24 cellular contexts compared by ENCODE assay signal in the genomic region with DNA sequence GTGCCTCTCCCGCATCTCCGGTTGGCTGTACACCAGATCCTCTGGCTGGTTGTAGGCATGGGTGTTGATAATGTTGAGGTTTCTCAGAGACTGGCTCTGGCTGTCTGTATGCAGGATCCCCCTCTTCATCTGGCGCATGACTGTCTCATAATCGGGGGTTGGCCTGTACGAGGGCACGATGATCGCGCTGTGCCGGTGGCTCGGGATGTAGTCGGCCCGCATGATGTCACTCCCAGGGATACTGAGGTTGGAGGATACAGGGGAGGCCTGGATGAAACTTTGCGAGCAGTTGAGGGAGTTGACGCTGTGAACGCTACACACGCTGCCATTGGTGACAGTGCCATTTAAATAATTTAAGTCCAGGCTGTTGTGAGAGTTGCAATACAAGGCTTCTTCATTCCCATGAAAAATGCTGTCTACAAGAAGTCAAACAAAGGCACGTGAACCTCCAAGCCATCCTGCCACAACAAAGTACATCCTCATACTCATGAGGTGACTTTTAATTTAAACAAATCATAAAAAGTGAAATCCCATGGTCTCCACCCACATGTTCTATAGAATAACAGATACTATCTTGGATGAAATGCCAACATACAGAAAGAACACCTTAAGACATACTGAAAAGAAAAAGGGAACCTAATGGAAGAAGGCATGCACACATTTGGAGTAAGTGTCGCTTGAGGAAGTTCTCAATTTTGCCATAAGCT.
A peak's percentile ranks its signal among the peaks of the same experiment; 100 is the strongest.
DNase-seq lines count a peak whose midpoint lies in the region; ATAC-seq and TF ChIP-seq lines count a peak whose summit lies in the region.
"Had no signal": no experiment of that assay in that cellular context is flagged by ENCODE, and none has a peak within 500 bp of the region (broad histone marks: within the 10 kb centered on the region; RNA-seq: fewer than 3 reads in every experiment).

No MANE protein-coding gene starts in this region.

- ATAC-seq in activated CD8-positive, alpha-beta memory T cell treated with anti-CD3 and anti-CD28 coated beads, Interleukin-2, amount 10 ng/mL, durations not matched to agents 7 days and 5 days = no peak
- ATAC-seq in lower lobe of right lung = no peak
- ATAC-seq: HCT116, Panc1 had no signal

- no peaks in the 10 kb centered on the region for H3K9me3 Mint-ChIP-seq in MCF 10A (ENCODE audit: unreplicated experiment)
- H3K9me3 Mint-ChIP-seq in activated T-helper 2 cell treated with anti-CD3 and anti-CD28 coated beads, Interferon-gamma antibody, Interleukin-2, Interleukin-4, amounts not matched to agents 10 μg/mL and 5 μg/mL and 100 μg/mL, durations not matched to agents 14 hours and 24 hours and 36 hours = no peaks in the 10 kb centered on the region
- H3K9me3 Mint-ChIP-seq in mesothelial cell of epicardium = peaks cover 3% of the 10 kb centered on the region
- H3K9me3 Mint-ChIP-seq in activated CD8-positive, alpha-beta memory T cell treated with anti-CD3 and anti-CD28 coated beads, Interleukin-2, amount 10 ng/mL, durations not matched to agents 7 days and 5 days (ENCODE audit: low read depth) = no peaks in the 10 kb centered on the region
- H3K9me3 Mint-ChIP-seq: CD4-positive, CD25-positive, alpha-beta regulatory T cell; IgD-negative memory B cell had no signal

- no peaks in the 10 kb centered on the region for H3K27me3 ChIP-seq in mammary epithelial cell (ENCODE audit: insufficient read depth, low read length)
- no peaks in the 10 kb centered on the region for H3K27me3 ChIP-seq in lower lobe of right lung (ENCODE audit: low read depth)
- H3K27me3 ChIP-seq: BLaER1 had no signal

- POLR2A ChIA-PET in MCF 10A (lab: Yijun Ruan, JAX) = interaction anchor here (0.6 kb wide), 1 partner anchor 35 kb away, joined by 3 read pairs; no protein-coding TSS in a partner anchor

- peaks cover 98% of the 10 kb centered on the region for H3K36me3 Mint-ChIP-seq in MCF 10A (ENCODE audit: insufficient read depth, unreplicated experiment)
- peaks cover 85% of the 10 kb centered on the region for H3K36me3 Mint-ChIP-seq in activated T-helper 2 cell treated with anti-CD3 and anti-CD28 coated beads, Interferon-gamma antibody, Interleukin-2, Interleukin-4, amounts not matched to agents 10 μg/mL and 5 μg/mL and 100 μg/mL, durations not matched to agents 14 hours and 24 hours and 36 hours (ENCODE audit: low read depth)
- H3K36me3 Mint-ChIP-seq in mesothelial cell of epicardium = peaks cover 43% of the 10 kb centered on the region
- peaks cover under 1% of the 10 kb centered on the region for H3K36me3 Mint-ChIP-seq in activated CD8-positive, alpha-beta memory T cell treated with anti-CD3 and anti-CD28 coated beads, Interleukin-2, amount 10 ng/mL, durations not matched to agents 7 days and 5 days
- H3K36me3 Mint-ChIP-seq: CD4-positive, CD25-positive, alpha-beta regulatory T cell; IgD-negative memory B cell had no signal

- WGBS in mammary epithelial cell (ENCODE audit: low coverage, missing lambda C conversion rate) = 100% methylated on average over 11 of the region's 18 CpGs

- H3K4me2 ChIP-seq in mammary epithelial cell (ENCODE audit: insufficient read depth, low read depth, low read length) = no peak overlapping the region
- H3K4me2 ChIP-seq: BLaER1, KMS-11 had no signal

- H3K4me1 ChIP-seq in mammary epithelial cell (ENCODE audit: insufficient read depth, low read length) (peaks cover 15% of the 10 kb centered on the region), lower lobe of right lung (no peaks in the 10 kb centered on the region)
- H3K4me1 ChIP-seq: BLaER1 had no signal

- no peak overlapping the region for H3K9ac ChIP-seq in mammary epithelial cell (ENCODE audit: insufficient read depth, low read length)
- H3K9ac ChIP-seq: BLaER1, KMS-11 had no signal

- in situ Hi-C loops in mammary epithelial cell (cut with MboI; ENCODE audit: low sequenced_read_pairs in 2 of 2) = loop anchor here in 1 of 2 donors (25.0 kb wide), 1 partner anchor 203 kb away; no protein-coding TSS in a partner anchor

- intact Hi-C loops in MCF 10A (cut with micrococcal nuclease) = no loop called here
- intact Hi-C loops in mammary epithelial cell (cut with micrococcal nuclease) = no loop called here
- intact Hi-C loops in activated T-helper 2 cell treated with anti-CD3 and anti-CD28 coated beads, Interferon-gamma antibody, Interleukin-2, Interleukin-4, amounts not matched to agents 10 μg/mL and 5 μg/mL and 100 μg/mL, durations not matched to agents 14 hours and 24 hours and 36 hours (cut with micrococcal nuclease) = loop anchor here (1.0 to 5.0 kb wide), 3 partner anchors 43 to 66 kb away; no protein-coding TSS in a partner anchor
- intact Hi-C loops in lower lobe of right lung (cut with DNase I) = no loop called here

- TF ChIP-seq CTCF in MCF 10A (IDR thresholded peaks at IDR 0.05; ENCODE audit: unreplicated experiment) (no peak), mammary epithelial cell (conservative IDR thresholded peaks at IDR 0.05 in 1 of 2, IDR thresholded peaks at IDR 0.05 in 1 of 2; ENCODE audit: extremely low read depth in 1 of 2, insufficient read depth in 1 of 2, low read depth in 1 of 2, low read length in 2 of 2) (no peak), mesothelial cell of epicardium (IDR thresholded peaks at IDR 0.05; ENCODE audit: unreplicated experiment) (no peak), lower lobe of right lung (IDR thresholded peaks at IDR 0.05) (no peak)

- H3K27ac ChIP-seq in mammary epithelial cell (ENCODE audit: insufficient read depth, low read depth, low read length) (no peak overlapping the region), lower lobe of right lung (no peak overlapping the region)
- H3K27ac ChIP-seq: BLaER1, HL-60, KMS-11, RWPE1 had no signal

- H3K9me3 ChIP-seq in mammary epithelial cell (replicated peaks; ENCODE audit: insufficient read depth, low read length) (no peaks in the 10 kb centered on the region), lower lobe of right lung (no peaks in the 10 kb centered on the region)
- H3K9me3 ChIP-seq: BLaER1 had no signal

- H3K4me1 Mint-ChIP-seq in MCF 10A (ENCODE audit: insufficient read depth, unreplicated experiment) (peaks cover 24% of the 10 kb centered on the region), mesothelial cell of epicardium (peaks cover 34% of the 10 kb centered on the region)
- H3K4me1 Mint-ChIP-seq in activated T-helper 2 cell treated with anti-CD3 and anti-CD28 coated beads, Interferon-gamma antibody, Interleukin-2, Interleukin-4, amounts not matched to agents 10 μg/mL and 5 μg/mL and 100 μg/mL, durations not matched to agents 14 hours and 24 hours and 36 hours (ENCODE audit: low read depth) = peaks cover 61% of the 10 kb centered on the region
- peaks cover 8% of the 10 kb centered on the region for H3K4me1 Mint-ChIP-seq in activated CD8-positive, alpha-beta memory T cell treated with anti-CD3 and anti-CD28 coated beads, Interleukin-2, amount 10 ng/mL, durations not matched to agents 7 days and 5 days
- H3K4me1 Mint-ChIP-seq: IgD-negative memory B cell had no signal

- CTCF ChIA-PET in MCF 10A (lab: Yijun Ruan, JAX) = interaction anchor here (0.6 to 6.4 kb wide), 4 partner anchors 113 to 201 kb away, joined by 3 to 112 read pairs (median 4); no protein-coding TSS in a partner anchor
- CTCF ChIA-PET in mammary epithelial cell (lab: Charles Lee; ENCODE audit: low non-redundant PET) = no interaction called here
- CTCF ChIA-PET in activated CD8-positive, alpha-beta memory T cell treated with anti-CD3 and anti-CD28 coated beads, Interleukin-2, amount 10 ng/mL, durations not matched to agents 7 days and 5 days (lab: Charles Lee) = no interaction called here

- H3K27me3 Mint-ChIP-seq in MCF 10A (ENCODE audit: insufficient read depth, unreplicated experiment) (no peaks in the 10 kb centered on the region), mesothelial cell of epicardium (ENCODE audit: low read depth) (no peaks in the 10 kb centered on the region)
- no peaks in the 10 kb centered on the region for H3K27me3 Mint-ChIP-seq in activated T-helper 2 cell treated with anti-CD3 and anti-CD28 coated beads, Interferon-gamma antibody, Interleukin-2, Interleukin-4, amounts not matched to agents 10 μg/mL and 5 μg/mL and 100 μg/mL, durations not matched to agents 14 hours and 24 hours and 36 hours (ENCODE audit: low read depth)
- H3K27me3 Mint-ChIP-seq in activated CD8-positive, alpha-beta memory T cell treated with anti-CD3 and anti-CD28 coated beads, Interleukin-2, amount 10 ng/mL, durations not matched to agents 7 days and 5 days = peaks cover 8% of the 10 kb centered on the region
- H3K27me3 Mint-ChIP-seq: CD4-positive, CD25-positive, alpha-beta regulatory T cell had no signal

- H3K4me3 Mint-ChIP-seq in MCF 10A (ENCODE audit: unreplicated experiment) = no peak overlapping the region
- peak overlapping the region; percentile 37 for H3K4me3 Mint-ChIP-seq in activated T-helper 2 cell treated with anti-CD3 and anti-CD28 coated beads, Interferon-gamma antibody, Interleukin-2, Interleukin-4, amounts not matched to agents 10 μg/mL and 5 μg/mL and 100 μg/mL, durations not matched to agents 14 hours and 24 hours and 36 hours (ENCODE audit: low read depth)
- H3K4me3 Mint-ChIP-seq in mesothelial cell of epicardium = no peak overlapping the region
- no peak overlapping the region for H3K4me3 Mint-ChIP-seq in activated CD8-positive, alpha-beta memory T cell treated with anti-CD3 and anti-CD28 coated beads, Interleukin-2, amount 10 ng/mL, durations not matched to agents 7 days and 5 days
- H3K4me3 Mint-ChIP-seq: CD4-positive, CD25-positive, alpha-beta regulatory T cell; IgD-negative memory B cell had no signal

- no TSS peak for BruUV-seq in MCF 10A (replicated peaks; lab: Mats Ljungman, UMichigan)
- no TSS peak for BruUV-seq in mammary epithelial cell (replicated peaks; lab: Mats Ljungman, UMichigan)

- no peak overlapping the region for H2AFZ ChIP-seq in mammary epithelial cell (ENCODE audit: low read depth, low read length)

- H3K4me3 ChIP-seq in mammary epithelial cell (replicated peaks in 1 of 3; ENCODE audit: insufficient read depth in 1 of 3, low read depth in 2 of 3, low read length in 3 of 3) (no peak overlapping the region), lower lobe of right lung (no peak overlapping the region)
- H3K4me3 ChIP-seq: BLaER1 had no signal

- dilution Hi-C loops in mammary epithelial cell (cut with HindIII; ENCODE audit: low sequenced_read_pairs) = no loop called here

- H3K27ac Mint-ChIP-seq in MCF 10A (ENCODE audit: low read depth, unreplicated experiment) = peak overlapping the region; percentile 76
- peak overlapping the region; percentile 83 for H3K27ac Mint-ChIP-seq in activated T-helper 2 cell treated with anti-CD3 and anti-CD28 coated beads, Interferon-gamma antibody, Interleukin-2, Interleukin-4, amounts not matched to agents 10 μg/mL and 5 μg/mL and 100 μg/mL, durations not matched to agents 14 hours and 24 hours and 36 hours
- H3K27ac Mint-ChIP-seq in mesothelial cell of epicardium = peak overlapping the region; percentile 39
- H3K27ac Mint-ChIP-seq in activated CD8-positive, alpha-beta memory T cell treated with anti-CD3 and anti-CD28 coated beads, Interleukin-2, amount 10 ng/mL, durations not matched to agents 7 days and 5 days = no peak overlapping the region
- H3K27ac Mint-ChIP-seq: CD4-positive, CD25-positive, alpha-beta regulatory T cell; IgD-negative memory B cell had no signal

- no peaks in the 10 kb centered on the region for H4K20me1 ChIP-seq in mammary epithelial cell (ENCODE audit: insufficient read depth, low read length)
- H4K20me1 ChIP-seq: BLaER1 had no signal

- peaks cover 63% of the 10 kb centered on the region for H3K79me2 ChIP-seq in mammary epithelial cell (ENCODE audit: insufficient read depth, low read length)

- DNase-seq in MCF 10A (ENCODE audit: unreplicated experiment) (no peak), mammary epithelial cell (no peak), MV-4-11 (lab: John Stamatoyannopoulos, UW) (peak; percentile 8), mesothelial cell of epicardium (ENCODE audit: low spot score in 2 of 2, unreplicated experiment in 2 of 2) (no peak), lower lobe of right lung (no peak), dermis blood vessel endothelial cell (no peak)
- DNase-seq in activated T-helper 2 cell treated with anti-CD3 and anti-CD28 coated beads, Interferon-gamma antibody, Interleukin-2, Interleukin-4, amounts not matched to agents 10 μg/mL and 5 μg/mL and 100 μg/mL, durations not matched to agents 14 hours and 24 hours and 36 hours (ENCODE audit: low spot score) = no peak
- no peak for DNase-seq in activated CD8-positive, alpha-beta memory T cell treated with anti-CD3 and anti-CD28 coated beads, Interleukin-2, amount 10 ng/mL, durations not matched to agents 7 days and 5 days
- DNase-seq: CD4-positive, CD25-positive, alpha-beta regulatory T cell; NCI-H1105 treated with DMSO at 0.1 percent for 48 hours; NCI-H146; NCI-H1930; NCI-H446 treated with DMSO at 0.1 percent for 48 hours; NCI-H526; NCI-H82; NK-92 treated with Interleukin-12 subunit alpha and Interleukin-12 subunit beta, amount 100 ng/mL, for 24 hours; SHP77 treated with DMSO at 0.1 percent for 48 hours had no signal

- H3K36me3 ChIP-seq in mammary epithelial cell (ENCODE audit: insufficient read depth, low read length) (peaks cover 34% of the 10 kb centered on the region), lower lobe of right lung (peaks cover 32% of the 10 kb centered on the region)
- H3K36me3 ChIP-seq: BLaER1 had no signal
